8 cellular contexts compared by ENCODE assay signal in genomic region chr12:92539966-92540791, GRCh38.
DNase-seq lines count a peak whose midpoint lies in the region; ATAC-seq and TF ChIP-seq lines count a peak whose summit lies in the region.

No MANE protein-coding gene starts in this region.

- no peaks in the 10 kb centered on the region for H3K9me3 ChIP-seq in sigmoid colon

- H3K4me1 ChIP-seq in sigmoid colon = peaks cover 0 to 45% (median 34%) of the 10 kb centered on the region in 4 donors

- peaks cover 12% of the 10 kb centered on the region for H3K36me3 Mint-ChIP-seq in activated CD4-positive, alpha-beta T cell treated with anti-CD3 and anti-CD28 coated beads, Interleukin-2, amount 10 ng/mL, durations not matched to agents 24 days and 14 days (ENCODE audit: low read depth)

- TF ChIP-seq POLR2A in sigmoid colon (IDR thresholded peaks at IDR 0.05) = no peak

- no peak for ATAC-seq in HG02763 (IDR thresholded peaks at IDR 0.05; ENCODE audit: unreplicated experiment)

- no peaks in the 10 kb centered on the region for H3K27me3 ChIP-seq in sigmoid colon

- no peak for TF ChIP-seq EP300 in sigmoid colon (IDR thresholded peaks at IDR 0.05)

- H3K27me3 Mint-ChIP-seq in activated CD4-positive, alpha-beta T cell treated with anti-CD3 and anti-CD28 coated beads, Interleukin-2, amount 10 ng/mL, durations not matched to agents 24 days and 14 days = no peaks in the 10 kb centered on the region

- TF ChIP-seq CTCF in epithelial cell of proximal tubule (conservative IDR thresholded peaks at IDR 0.05; ENCODE audit: low read depth, low read length) = peak; percentile 19
- peak in 1 of 4 experiments; percentile 17 for TF ChIP-seq CTCF in sigmoid colon (IDR thresholded peaks at IDR 0.05)

- DNase-seq in activated CD4-positive, alpha-beta T cell treated with anti-CD3 and anti-CD28 coated beads, Interleukin-2, amount 10 ng/mL, durations not matched to agents 24 days and 14 days = peak; percentile 77
- no peak for DNase-seq in activated CD4-positive, alpha-beta T cell treated with anti-CD3 and anti-CD28 coated beads, Interleukin-2, amount 50 U/mL, for 48 hours
- peak; percentile 78 for DNase-seq in NCI-H2171 (lab: John Stamatoyannopoulos, UW)
- DNase-seq in epithelial cell of proximal tubule (ENCODE audit: low read depth) = no peak
- peak; percentile 65 for DNase-seq in sigmoid colon
- no peak for DNase-seq in EL
- DNase-seq in NCI-H2196 treated with DMSO at 0.1 percent for 48 hours (lab: John Stamatoyannopoulos, UW; ENCODE audit: unreplicated experiment) = no peak

- peak overlapping the region; percentile 97 for H3K27ac Mint-ChIP-seq in activated CD4-positive, alpha-beta T cell treated with anti-CD3 and anti-CD28 coated beads, Interleukin-2, amount 10 ng/mL, durations not matched to agents 24 days and 14 days

- peak overlapping the region; percentile 74 for H3K4me3 Mint-ChIP-seq in activated CD4-positive, alpha-beta T cell treated with anti-CD3 and anti-CD28 coated beads, Interleukin-2, amount 10 ng/mL, durations not matched to agents 24 days and 14 days

- H3K9me3 Mint-ChIP-seq in activated CD4-positive, alpha-beta T cell treated with anti-CD3 and anti-CD28 coated beads, Interleukin-2, amount 10 ng/mL, durations not matched to agents 24 days and 14 days = peaks cover 20% of the 10 kb centered on the region

- no peaks in the 10 kb centered on the region for H3K36me3 ChIP-seq in sigmoid colon

- peaks cover 66% of the 10 kb centered on the region for H3K4me1 Mint-ChIP-seq in activated CD4-positive, alpha-beta T cell treated with anti-CD3 and anti-CD28 coated beads, Interleukin-2, amount 10 ng/mL, durations not matched to agents 24 days and 14 days

- H3K27ac ChIP-seq in sigmoid colon = peak overlapping the region in 3 of 4 donors; percentile 8 to 65 (median 50)

- H3K4me3 ChIP-seq in epithelial cell of proximal tubule (ENCODE audit: low read depth, low read length) = no peak overlapping the region
- H3K4me3 ChIP-seq in sigmoid colon = no peak overlapping the region

- 51 to 68% methylated on average over 13 of the region's 13 CpGs for WGBS in sigmoid colon, 2 donors

- intact Hi-C loops in activated CD4-positive, alpha-beta T cell treated with anti-CD3 and anti-CD28 coated beads, Interleukin-2, amount 10 ng/mL, durations not matched to agents 24 days and 14 days (cut with micrococcal nuclease) = loop anchor here (1.0 kb wide), 3 partner anchors 12 to 35 kb away; no protein-coding TSS in a partner anchor
- intact Hi-C loops in sigmoid colon (cut with DNase I) = no loop called here

Comparison
In these comparisons a context has a peak if more than half of its experiments do, and no peak if none do; other contexts are left out.
1. DNase-seq: peak in activated CD4-positive, alpha-beta T cell treated with anti-CD3 and anti-CD28 coated beads, Interleukin-2, amount 10 ng/mL, durations not matched to agents 24 days and 14 days (single experiment), NCI-H2171 (single experiment) and sigmoid colon (single experiment); none in activated CD4-positive, alpha-beta T cell treated with anti-CD3 and anti-CD28 coated beads, Interleukin-2, amount 50 U/mL, for 48 hours (0 of 2), epithelial cell of proximal tubule (single experiment), EL (single experiment) and NCI-H2196 treated with DMSO at 0.1 percent for 48 hours (single experiment).